21 cellular contexts compared by ENCODE assay signal in the genomic region with DNA sequence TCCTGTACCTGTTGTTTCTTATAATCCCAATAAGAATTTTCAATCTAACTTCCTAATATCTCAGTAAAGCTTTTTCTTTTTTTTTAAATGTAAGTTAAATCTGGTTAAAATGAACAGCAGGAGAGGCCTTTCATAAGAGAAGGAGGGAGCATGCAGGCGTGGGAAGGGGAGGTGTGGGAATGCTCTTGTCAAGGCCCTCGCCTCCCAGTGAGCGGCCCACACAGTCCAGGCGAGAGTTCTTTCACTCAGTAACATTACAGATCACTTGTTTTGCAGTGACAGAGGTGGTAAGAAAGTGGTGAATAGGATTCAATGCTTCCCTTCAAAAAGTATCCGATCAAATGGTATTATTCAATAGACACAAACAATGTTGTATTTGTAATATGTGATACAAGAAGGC.
"Had no signal": no experiment of that assay in that cellular context is flagged by ENCODE, and none has a peak within 500 bp of the region (broad histone marks: within the 10 kb centered on the region; RNA-seq: fewer than 3 reads in every experiment).

No MANE protein-coding gene starts in this region.

- H3K4me3 ChIP-seq: breast epithelium, Peyer's patch had no signal

- H3K27ac ChIP-seq: breast epithelium, KMS-11, Peyer's patch, RWPE1 had no signal

- DNase-seq: activated CD4-positive, alpha-beta memory T cell treated with anti-CD3 and anti-CD28 coated beads for 36 hours; activated CD4-positive, alpha-beta T cell treated with anti-CD3 and anti-CD28 coated beads, Interleukin-2, amount 10 ng/mL, durations not matched to agents 7 days and 5 days; activated CD4-positive, CD25-positive, alpha-beta regulatory T cell; activated CD8-positive, alpha-beta memory T cell treated with anti-CD3 and anti-CD28 coated beads for 24 hours; activated gamma-delta T cell; activated naive CD4-positive, alpha-beta T cell treated with anti-CD3 and anti-CD28 coated beads for 36 hours; activated naive CD8-positive, alpha-beta T cell treated with anti-CD3 and anti-CD28 coated beads for 36 hours; activated T-cell treated with anti-CD3 and anti-CD28 coated beads, Interleukin-2, amount 50 U/mL, for 4 hours; NCI-H1092; NCI-H1417 treated with DMSO at 0.1 percent for 48 hours; NCI-H1694; NCI-H2029; NCI-H345; NCI-H510A treated with DMSO at 0.1 percent for 48 hours; Peyer's patch; SHP77 treated with DMSO at 0.1 percent for 48 hours; T-helper 2 cell; T1000 had no signal

- H3K9me3 ChIP-seq: Peyer's patch had no signal

- H3K27me3 ChIP-seq: breast epithelium, Peyer's patch had no signal

- H3K36me3 ChIP-seq: breast epithelium, Peyer's patch had no signal

- H3K4me1 ChIP-seq: breast epithelium, Peyer's patch had no signal

- H3K4me2 ChIP-seq: KMS-11 had no signal

- H3K9ac ChIP-seq: KMS-11 had no signal
